8 cellular contexts compared by ENCODE assay signal in genomic region chr2:119679846-119680245, GRCh38. TPM values are rescaled to one million over a fixed set of nuclear protein-coding genes. Genes with fewer than 3 reads are reported as not detected.
DNase-seq lines count a peak whose midpoint lies in the region; ATAC-seq and TF ChIP-seq lines count a peak whose summit lies in the region.

No MANE protein-coding gene starts in this region.

- intact Hi-C loops in activated naive CD4-positive, alpha-beta T cell treated with anti-CD3 and anti-CD28 coated beads for 36 hours (cut with micrococcal nuclease) = loop anchor here (1.0 to 2.0 kb wide), 8 partner anchors 17 to 572 kb away; partner anchors contain the start of genes C2orf76, DBI, EPB41L5 and PTPN4
- intact Hi-C loops in right lobe of liver (cut with DNase I) = no loop called here

- H3K4me1 Mint-ChIP-seq in activated naive CD4-positive, alpha-beta T cell treated with anti-CD3 and anti-CD28 coated beads for 36 hours (ENCODE audit: low read depth) = peaks cover 43% of the 10 kb centered on the region

- H3K36me3 Mint-ChIP-seq in activated naive CD4-positive, alpha-beta T cell treated with anti-CD3 and anti-CD28 coated beads for 36 hours (ENCODE audit: low read depth) = peaks cover 19% of the 10 kb centered on the region

- H3K27ac ChIP-seq in right lobe of liver = peak overlapping the region; percentile 41 to 77 (median 74)
- peak overlapping the region in 1 of 4 donors; percentile 82 for H3K27ac ChIP-seq in tibial nerve

- H3K9ac ChIP-seq in adipocyte (ENCODE audit: low read length) = peak overlapping the region; percentile 85

- peak overlapping the region; percentile 81 for H3K4me3 Mint-ChIP-seq in activated naive CD4-positive, alpha-beta T cell treated with anti-CD3 and anti-CD28 coated beads for 36 hours

- H3K27me3 ChIP-seq in adipocyte (replicated peaks; ENCODE audit: control insufficient read depth, insufficient read depth, low read length) (peaks cover 9% of the 10 kb centered on the region), right lobe of liver (no peaks in the 10 kb centered on the region), tibial nerve (no peaks in the 10 kb centered on the region)

- H3K4me1 ChIP-seq in adipocyte (ENCODE audit: control insufficient read depth, insufficient read depth, low read length) = peaks cover 13% of the 10 kb centered on the region
- H3K4me1 ChIP-seq in right lobe of liver = peaks cover 0 to 8% (median 3%) of the 10 kb centered on the region in 4 donors
- peaks cover 0 to 37% (median 4%) of the 10 kb centered on the region in 4 donors for H3K4me1 ChIP-seq in tibial nerve

- peak overlapping the region; percentile 85 for H3K4me3 ChIP-seq in adipocyte (ENCODE audit: low read length)
- H3K4me3 ChIP-seq in right lobe of liver = peak overlapping the region; percentile 80 to 93 (median 91)
- peak overlapping the region; percentile 59 to 98 (median 80) for H3K4me3 ChIP-seq in tibial nerve

- no peak for ATAC-seq in right lobe of liver
- no peak for ATAC-seq in HG03196 (IDR thresholded peaks at IDR 0.05; ENCODE audit: unreplicated experiment)
- no peak for ATAC-seq in HG02885 (IDR thresholded peaks at IDR 0.05; ENCODE audit: poor library complexity, unreplicated experiment)

- H3K36me3 ChIP-seq in adipocyte (ENCODE audit: control insufficient read depth, insufficient read depth, low read length, severe bottlenecking) (peaks cover 6% of the 10 kb centered on the region), right lobe of liver (peaks cover 0 to 12% (median 4%) of the 10 kb centered on the region in 4 donors), tibial nerve (peaks cover 0 to 15% (median 0%) of the 10 kb centered on the region in 3 donors)

- H3K27ac Mint-ChIP-seq in activated naive CD4-positive, alpha-beta T cell treated with anti-CD3 and anti-CD28 coated beads for 36 hours = peak overlapping the region; percentile 62

- no peaks in the 10 kb centered on the region for H3K27me3 Mint-ChIP-seq in activated naive CD4-positive, alpha-beta T cell treated with anti-CD3 and anti-CD28 coated beads for 36 hours (ENCODE audit: low read depth)

- no peak for DNase-seq in activated naive CD4-positive, alpha-beta T cell treated with anti-CD3 and anti-CD28 coated beads for 36 hours
- no peak for DNase-seq in activated naive CD4-positive, alpha-beta T cell (lab: John Stamatoyannopoulos, UW)
- DNase-seq in adipocyte (ENCODE audit: low read depth) (no peak), right lobe of liver (peak in 1 of 3 donors; percentile 18), tibial nerve (ENCODE audit: low spot score in 2 of 2) (no peak), DMS 273 (lab: John Stamatoyannopoulos, UW; ENCODE audit: unreplicated experiment) (no peak)

- TF ChIP-seq POLR2A in right lobe of liver (IDR thresholded peaks at IDR 0.05) (no peak), tibial nerve (IDR thresholded peaks at IDR 0.05) (no peak)

- H3K9me3 ChIP-seq in adipocyte (ENCODE audit: control insufficient read depth, low read length) = no peaks in the 10 kb centered on the region
- H3K9me3 ChIP-seq in right lobe of liver = no peaks in the 10 kb centered on the region
- H3K9me3 ChIP-seq in tibial nerve = no peaks in the 10 kb centered on the region

- WGBS in right lobe of liver (ENCODE audit: insufficient coverage, low coverage, low lambda C conversion rate, missing lambda C conversion rate) = 36% methylated on average over 2 of the region's 2 CpGs
- 59 to 80% methylated on average over 2 of the region's 2 CpGs for WGBS in tibial nerve, 2 donors

- no peaks in the 10 kb centered on the region for H3K9me3 Mint-ChIP-seq in activated naive CD4-positive, alpha-beta T cell treated with anti-CD3 and anti-CD28 coated beads for 36 hours

- TF ChIP-seq EP300 in tibial nerve (IDR thresholded peaks at IDR 0.05) = no peak

- CTCF ChIA-PET in activated naive CD4-positive, alpha-beta T cell treated with anti-CD3 and anti-CD28 coated beads for 36 hours (lab: Charles Lee) = interaction anchor here (1.3 to 1.7 kb wide), 2 partner anchors 23 to 496 kb away, joined by 3 to 5 read pairs; no protein-coding TSS in a partner anchor

- TF ChIP-seq CTCF in right lobe of liver (IDR thresholded peaks at IDR 0.05) (no peak), tibial nerve (IDR thresholded peaks at IDR 0.05) (no peak)

RNA-seq across cellular contexts. Expression of gene TMEM177, which starts 0.8 kb away (rescaled TPM):
- total RNA-seq in activated naive CD4-positive, alpha-beta T cell treated with anti-CD3 and anti-CD28 coated beads for 36 hours = 10 to 100 TPM; 11.9 to 13.3 TPM
- total RNA-seq in right lobe of liver (10 to 100 TPM; 12.9 to 27.0 (median 17.9) TPM), tibial nerve (10 to 100 TPM in 1 of 4 donors, 1 to 10 TPM in 3; 3.9 to 15.3 (median 4.5) TPM)
